Comparison of ENCODE assay signal across 17 cellular contexts in genomic region chr7:47506716-47507354, GRCh38.
A peak's percentile ranks its signal among the peaks of the same experiment; 100 is the strongest.
DNase-seq lines count a peak whose midpoint lies in the region; ATAC-seq and TF ChIP-seq lines count a peak whose summit lies in the region.
"Had no signal": no experiment of that assay in that cellular context is flagged by ENCODE, and none has a peak within 500 bp of the region (broad histone marks: within the 10 kb centered on the region; RNA-seq: fewer than 3 reads in every experiment).

No MANE protein-coding gene starts in this region.

- peaks cover 26% of the 10 kb centered on the region for H3K4me1 ChIP-seq in neural progenitor cell

- ATAC-seq in GM21786 (IDR thresholded peaks at IDR 0.05; ENCODE audit: unreplicated experiment): no peak
- ATAC-seq: T-helper 17 cell had no signal

- no peaks in the 10 kb centered on the region for H3F3A ChIP-seq in neural progenitor cell (ENCODE audit: low read depth)

- H3K4me3 ChIP-seq in choroid plexus epithelial cell (ENCODE audit: low read depth, low read length) (no peak overlapping the region), neural progenitor cell (no peak overlapping the region)

- no peak overlapping the region for H2AFZ ChIP-seq in neural progenitor cell (replicated peaks)

- H3K9ac ChIP-seq in neural progenitor cell: no peak overlapping the region

- peaks cover 3% of the 10 kb centered on the region for H3K27me3 Mint-ChIP-seq in neural progenitor cell (ENCODE audit: insufficient read depth, low read depth)
- H3K27me3 Mint-ChIP-seq in type B pancreatic cell: no peaks in the 10 kb centered on the region
- H3K27me3 Mint-ChIP-seq: activated naive CD8-positive, alpha-beta T cell; CD4-positive, alpha-beta memory T cell had no signal

- DNase-seq in NCI-H2107 treated with DMSO at 0.1 percent for 48 hours (lab: John Stamatoyannopoulos, UW; ENCODE audit: unreplicated experiment) (peak; percentile 22), NCI-H2107 (lab: John Stamatoyannopoulos, UW) (no peak), choroid plexus epithelial cell (ENCODE audit: low read depth) (peak; percentile 86), neural progenitor cell (ENCODE audit: low spot score) (no peak), type B pancreatic cell (ENCODE audit: extremely low spot score, unreplicated experiment) (no peak), NCI-H1694 treated with DMSO at 0.1 percent for 48 hours (lab: John Stamatoyannopoulos, UW) (no peak), COR-L47 (lab: John Stamatoyannopoulos, UW) (no peak)
- DNase-seq: 8988T; activated CD4-positive, alpha-beta T cell treated with anti-CD3 and anti-CD28 coated beads for 1 hour; activated CD8-positive, alpha-beta memory T cell treated with anti-CD3 and anti-CD28 coated beads, Interleukin-2, amount 50 U/mL, for 48 hours; CD4-positive, alpha-beta memory T cell; GF-D8; NCI-H2029; occipital lobe; T-helper 17 cell had no signal

- H3K4me3 Mint-ChIP-seq in neural progenitor cell (peak overlapping the region; percentile 79), type B pancreatic cell (peak overlapping the region; percentile 12)
- H3K4me3 Mint-ChIP-seq: activated naive CD8-positive, alpha-beta T cell; CD4-positive, alpha-beta memory T cell; T-helper 17 cell had no signal

- no peak overlapping the region for H3K27ac ChIP-seq in neural progenitor cell

- H3K4me1 Mint-ChIP-seq in neural progenitor cell (peaks cover 70% of the 10 kb centered on the region), type B pancreatic cell (ENCODE audit: unreplicated experiment) (peaks cover 47% of the 10 kb centered on the region)
- H3K4me1 Mint-ChIP-seq: CD4-positive, alpha-beta memory T cell; T-helper 17 cell had no signal

- H3K79me2 ChIP-seq in neural progenitor cell (ENCODE audit: low read depth): no peaks in the 10 kb centered on the region

- H3K4me2 ChIP-seq in neural progenitor cell: no peak overlapping the region

- no peaks in the 10 kb centered on the region for H4K20me1 ChIP-seq in neural progenitor cell (ENCODE audit: low read depth)

- no peaks in the 10 kb centered on the region for H3K27me3 ChIP-seq in neural progenitor cell

- peak overlapping the region; percentile 91 for H3K27ac Mint-ChIP-seq in neural progenitor cell
- peak overlapping the region; percentile 57 for H3K27ac Mint-ChIP-seq in type B pancreatic cell
- H3K27ac Mint-ChIP-seq: activated naive CD8-positive, alpha-beta T cell; CD4-positive, alpha-beta memory T cell; T-helper 17 cell had no signal

- H3K36me3 ChIP-seq in neural progenitor cell: no peaks in the 10 kb centered on the region

- H3K9me3 Mint-ChIP-seq in neural progenitor cell (peaks cover 8% of the 10 kb centered on the region), type B pancreatic cell (no peaks in the 10 kb centered on the region)

- no peak for TF ChIP-seq CTCF in choroid plexus epithelial cell (conservative IDR thresholded peaks at IDR 0.05; ENCODE audit: low read depth, low read length)
- TF ChIP-seq CTCF in neural progenitor cell (IDR thresholded peaks at IDR 0.05): no peak
- TF ChIP-seq CTCF in type B pancreatic cell (conservative IDR thresholded peaks at IDR 0.05): no peak

- H3K9me3 ChIP-seq in neural progenitor cell (ENCODE audit: low read depth): no peaks in the 10 kb centered on the region

- peaks cover 18% of the 10 kb centered on the region for H3K36me3 Mint-ChIP-seq in neural progenitor cell
- peaks cover 29% of the 10 kb centered on the region for H3K36me3 Mint-ChIP-seq in type B pancreatic cell
- H3K36me3 Mint-ChIP-seq: activated naive CD8-positive, alpha-beta T cell; CD4-positive, alpha-beta memory T cell had no signal

Comparison
In these comparisons a context has a peak if more than half of its experiments do, and no peak if none do; other contexts are left out.
1. DNase-seq: peak in NCI-H2107 treated with DMSO at 0.1 percent for 48 hours (single experiment) and choroid plexus epithelial cell (single experiment); none in NCI-H2107 (single experiment), neural progenitor cell (single experiment), type B pancreatic cell (single experiment), NCI-H1694 treated with DMSO at 0.1 percent for 48 hours (single experiment) and COR-L47 (single experiment).